22 cellular contexts compared by ENCODE assay signal in the genomic region with DNA sequence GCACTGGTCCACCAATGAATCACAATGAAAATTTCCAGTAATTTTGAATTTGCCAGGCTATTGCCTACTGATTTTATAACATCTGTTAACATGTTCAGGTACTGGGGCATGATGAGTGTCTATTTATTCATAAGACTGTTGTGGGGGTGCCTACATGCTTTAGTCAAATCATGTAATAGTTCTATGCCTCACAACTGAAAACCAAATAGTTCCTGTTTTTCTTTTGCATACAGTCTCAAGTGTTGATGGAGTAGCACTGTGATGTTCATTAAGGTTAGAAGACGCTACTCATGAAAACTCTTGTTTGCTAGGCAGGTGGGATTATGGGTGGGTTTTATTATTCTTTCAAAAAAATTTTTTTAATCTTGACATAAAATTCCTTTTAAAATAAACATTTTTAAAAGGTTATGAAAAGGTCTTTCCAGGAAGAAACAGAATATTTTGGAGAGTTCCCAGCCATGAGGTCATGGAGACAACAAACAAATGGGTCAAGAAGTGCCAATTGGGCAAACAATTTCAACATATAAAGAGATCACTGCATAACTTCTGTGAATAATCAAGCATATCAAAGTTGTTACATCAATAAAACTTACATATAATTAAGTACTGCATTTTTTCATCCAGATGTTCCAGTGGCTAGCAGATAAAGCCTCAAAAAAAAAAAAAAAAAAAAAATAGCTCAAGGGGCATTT. TPM values are rescaled to one million over a fixed set of nuclear protein-coding genes. Genes with fewer than 3 reads are reported as not detected.
"Had no signal": no experiment of that assay in that cellular context is flagged by ENCODE, and none has a peak within 500 bp of the region (broad histone marks: within the 10 kb centered on the region; RNA-seq: fewer than 3 reads in every experiment).

No MANE protein-coding gene starts in this region.

- H3K9ac ChIP-seq: parathyroid adenoma had no signal

- H3K4me1 ChIP-seq: parathyroid adenoma, prostate gland, spleen, tibial artery, upper lobe of left lung, uterus had no signal

- DNase-seq: dermis blood vessel endothelial cell; esophagus squamous epithelium; foreskin keratinocyte; immature natural killer cell; left cardiac atrium; left ventricle myocardium superior; mesendoderm; naive B cell; occipital lobe; spleen; stimulated activated CD4-positive, alpha-beta T cell treated with anti-CD3 and anti-CD28 coated beads, Interleukin-15, amount 100 ng/mL, for 24 hours; stimulated activated CD4-positive, alpha-beta T cell treated with anti-CD3 and anti-CD28 coated beads, Interleukin-1b, Interleukin-23, amount 100 ng/mL, for 48 hours; stimulated activated CD4-positive, alpha-beta T cell treated with anti-CD3 and anti-CD28 coated beads, Interleukin-4, amount 100 ng/mL, for 24 hours; tibial artery; upper lobe of left lung; uterus had no signal

- ATAC-seq: foreskin keratinocyte; left cardiac atrium; left ventricle myocardium superior; sciatic nerve; stimulated activated memory B cell treated with anti-CD40 and anti-IgM and Interleukin-4, amounts not matched to agents 10 μg/mL and 1 μg/mL and 100 μg/mL, for 72 hours had no signal

- FAIRE-seq: keratinocyte had no signal

- H3K27ac ChIP-seq: esophagus squamous epithelium, foreskin keratinocyte, parathyroid adenoma, prostate gland, spleen, tibial artery, upper lobe of left lung, uterus had no signal

- H3K9me3 ChIP-seq: esophagus squamous epithelium, prostate gland, spleen, tibial artery, upper lobe of left lung, uterus had no signal

- H3K4me3 ChIP-seq: esophagus squamous epithelium, prostate gland, spleen, tibial artery, upper lobe of left lung, uterus had no signal

- H3K79me2 ChIP-seq: parathyroid adenoma had no signal

- H3K27me3 ChIP-seq: esophagus squamous epithelium, upper lobe of left lung, uterus had no signal

- H3K36me3 ChIP-seq: esophagus squamous epithelium, prostate gland, spleen, tibial artery, upper lobe of left lung, uterus had no signal

- H2AFZ ChIP-seq: parathyroid adenoma had no signal

RNA-seq across cellular contexts. Expression of gene NHLH2, which starts 40.2 kb away (rescaled TPM):
- total RNA-seq: dermis blood vessel endothelial cell, left cardiac atrium, left ventricle myocardium superior, sciatic nerve, skeletal muscle tissue, spleen, uterus had no signal
- polyA plus RNA-seq: immature natural killer cell, spleen had no signal
